ENCODE assay signal across 17 cellular contexts in genomic region chr13:29039212-29039611, GRCh38.
A peak's percentile ranks its signal among the peaks of the same experiment; 100 is the strongest.
DNase-seq lines count a peak whose midpoint lies in the region; ATAC-seq lines count a peak whose summit lies in the region.
"Had no signal": no experiment of that assay in that cellular context is flagged by ENCODE, and none has a peak within 500 bp of the region (broad histone marks: within the 10 kb centered on the region; RNA-seq: fewer than 3 reads in every experiment).

No MANE protein-coding gene starts in this region.

- H3K4me1 ChIP-seq in aorta (ENCODE audit: control insufficient read depth in 1 of 2, insufficient read depth in 2 of 2, low read length in 2 of 2), result peaks cover 2 to 5% of the 10 kb centered on the region in 2 donors
- H3K4me1 ChIP-seq: BLaER1, Caco-2 had no signal

- 86 to 88% methylated on average over 18 of the region's 18 CpGs for WGBS in aorta, 2 donors

- intact Hi-C loops in aorta (cut with DNase I), result loop anchor here in 1 of 2 donors (10.0 kb wide), 1 partner anchor 86 kb away; no protein-coding TSS in a partner anchor

- H3K36me3 ChIP-seq in aorta (ENCODE audit: control insufficient read depth in 1 of 2, insufficient read depth in 2 of 2, low read length in 1 of 2), result no peaks in the 10 kb centered on the region
- H3K36me3 ChIP-seq: BLaER1 had no signal

- H3K9me3 ChIP-seq in aorta (ENCODE audit: control insufficient read depth, low read length), result no peaks in the 10 kb centered on the region
- H3K9me3 ChIP-seq: Caco-2 had no signal

- no peaks in the 10 kb centered on the region for H3K4me1 Mint-ChIP-seq in stimulated activated memory B cell treated with anti-CD40 and anti-IgM and Interleukin-4, amounts not matched to agents 10 μg/mL and 1 μg/mL and 100 μg/mL, for 72 hours
- H3K4me1 Mint-ChIP-seq: B cell; CD4-positive, CD25-positive, alpha-beta regulatory T cell had no signal

- H3K4me3 Mint-ChIP-seq in stimulated activated memory B cell treated with anti-CD40 and anti-IgM and Interleukin-4, amounts not matched to agents 10 μg/mL and 1 μg/mL and 100 μg/mL, for 72 hours, result no peak overlapping the region
- H3K4me3 Mint-ChIP-seq: B cell; CD4-positive, CD25-positive, alpha-beta regulatory T cell; CD8-positive, alpha-beta T cell had no signal

- no peaks in the 10 kb centered on the region for H3K27me3 ChIP-seq in aorta (ENCODE audit: control insufficient read depth in 1 of 2, insufficient read depth in 2 of 2, low read length in 1 of 2)
- H3K27me3 ChIP-seq: BLaER1 had no signal

- H3K36me3 Mint-ChIP-seq in stimulated activated memory B cell treated with anti-CD40 and anti-IgM and Interleukin-4, amounts not matched to agents 10 μg/mL and 1 μg/mL and 100 μg/mL, for 72 hours, result no peaks in the 10 kb centered on the region
- H3K36me3 Mint-ChIP-seq: CD4-positive, CD25-positive, alpha-beta regulatory T cell; CD8-positive, alpha-beta T cell had no signal

- peaks cover under 1% of the 10 kb centered on the region for H3K9me3 Mint-ChIP-seq in stimulated activated memory B cell treated with anti-CD40 and anti-IgM and Interleukin-4, amounts not matched to agents 10 μg/mL and 1 μg/mL and 100 μg/mL, for 72 hours
- H3K9me3 Mint-ChIP-seq: CD8-positive, alpha-beta T cell had no signal

- H3K4me3 ChIP-seq in aorta (ENCODE audit: low read length in 2 of 2), result no peak overlapping the region
- H3K4me3 ChIP-seq: BLaER1 had no signal

- no peak overlapping the region for H3K27ac Mint-ChIP-seq in stimulated activated memory B cell treated with anti-CD40 and anti-IgM and Interleukin-4, amounts not matched to agents 10 μg/mL and 1 μg/mL and 100 μg/mL, for 72 hours
- H3K27ac Mint-ChIP-seq: B cell; CD4-positive, CD25-positive, alpha-beta regulatory T cell; CD8-positive, alpha-beta T cell had no signal

- ATAC-seq in stimulated activated memory B cell treated with anti-CD40 and anti-IgM and Interleukin-4, amounts not matched to agents 10 μg/mL and 1 μg/mL and 100 μg/mL, for 72 hours, result peak; percentile 12
- peak; percentile 48 for ATAC-seq in aorta (ENCODE audit: low FRiP score)
- ATAC-seq: CD8-positive, alpha-beta T cell had no signal

- H3K27me3 Mint-ChIP-seq in stimulated activated memory B cell treated with anti-CD40 and anti-IgM and Interleukin-4, amounts not matched to agents 10 μg/mL and 1 μg/mL and 100 μg/mL, for 72 hours, result no peaks in the 10 kb centered on the region

- DNase-seq in activated gamma-delta T cell (lab: John Stamatoyannopoulos, UW) (peak; percentile 6), activated gamma-delta T cell treated with Interleukin-2 at 50 U/mL for 16 hours (no peak), aorta (no peak), SKM-1 treated with dmso at 0.1 percent for 144 hours (lab: John Stamatoyannopoulos, UW; ENCODE audit: unreplicated experiment) (no peak), NCI-H446 (lab: John Stamatoyannopoulos, UW) (no peak)
- DNase-seq: Caco-2; CD4-positive, CD25-positive, alpha-beta regulatory T cell; CD8-positive, alpha-beta T cell; DMS153; DND-41; GOT3; HCEC 1CT had no signal

- no peak overlapping the region for H3K27ac ChIP-seq in aorta (ENCODE audit: low read depth in 1 of 2, low read length in 2 of 2)
- H3K27ac ChIP-seq: 22Rv1, BLaER1, C4-2B had no signal
